Comparison of ENCODE assay signal across 8 cellular contexts in the genomic region with DNA sequence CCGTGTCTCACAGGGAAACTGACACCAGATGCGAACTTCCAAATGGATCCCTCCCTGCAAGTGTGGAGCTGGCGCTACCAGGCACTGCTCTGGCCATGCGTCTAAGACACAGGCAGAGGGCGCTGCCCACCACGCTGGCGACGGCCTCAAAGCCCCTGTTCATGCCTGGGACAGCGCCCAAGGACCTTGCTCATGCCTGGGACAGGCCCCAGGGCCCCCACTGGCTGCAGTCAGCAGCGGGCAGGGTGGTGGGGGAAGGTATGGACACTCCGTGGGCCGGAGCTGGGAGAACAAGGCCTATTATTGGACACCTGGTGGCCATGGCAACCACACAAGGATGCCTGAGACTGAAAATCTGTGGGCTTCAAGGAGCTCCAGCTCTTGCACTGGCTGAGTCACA. TPM values are rescaled to one million over a fixed set of nuclear protein-coding genes. Genes with fewer than 3 reads are reported as not detected.
DNase-seq lines count a peak whose midpoint lies in the region; ATAC-seq and TF ChIP-seq lines count a peak whose summit lies in the region.

No MANE protein-coding gene starts in this region.

- H3K9ac ChIP-seq in NT2/D1 (ENCODE audit: insufficient read length, low read depth): no peak overlapping the region

- no peaks in the 10 kb centered on the region for H3K9me3 Mint-ChIP-seq in nephron

- ATAC-seq in GM19324 (IDR thresholded peaks at IDR 0.05; ENCODE audit: low FRiP score, unreplicated experiment): no peak

- H3K27me3 ChIP-seq in AG04450 (ENCODE audit: control insufficient read depth, insufficient read depth, low read length): no peaks in the 10 kb centered on the region
- H3K27me3 ChIP-seq in NT2/D1 (ENCODE audit: insufficient read depth, insufficient read length): no peaks in the 10 kb centered on the region
- H3K27me3 ChIP-seq in transverse colon: peaks cover 8% of the 10 kb centered on the region

- peaks cover 47% of the 10 kb centered on the region for H3K27me3 Mint-ChIP-seq in nephron (ENCODE audit: low read depth)

- no peak overlapping the region for H3K27ac Mint-ChIP-seq in nephron

- WGBS in transverse colon (ENCODE audit: low coverage in 1 of 2), 2 donors: 4% methylated on average over 11 of the region's 12 CpGs; no CpG with 5 or more reads in 1 of the 2 donors

- H3K36me3 Mint-ChIP-seq in nephron (ENCODE audit: low read depth): no peaks in the 10 kb centered on the region

- H3K27ac ChIP-seq in AG04450 (ENCODE audit: low read depth, low read length) (peak overlapping the region; percentile 21), transverse colon (no peak overlapping the region)

- TF ChIP-seq EP300 in transverse colon (IDR thresholded peaks at IDR 0.05; ENCODE audit: low read depth): no peak

- POLR2A ChIA-PET in AG04450 (lab: Yijun Ruan, JAX): interaction anchor here (0.7 to 2.4 kb wide), 3 partner anchors 29 to 71 kb away, joined by 4 to 23 read pairs (median 4); no protein-coding TSS in a partner anchor

- CTCF ChIA-PET in AG04450 (lab: Charles Lee): interaction anchor here (0.6 to 3.8 kb wide), 24 partner anchors 9 to 89 kb away, joined by 3 to 75 read pairs (median 5); no protein-coding TSS in a partner anchor

- intact Hi-C loops in transverse colon (cut with DNase I; ENCODE audit: low total_unique reads): no loop called here

- no peak for TF ChIP-seq POLR2A in transverse colon (IDR thresholded peaks at IDR 0.05)

- in situ Hi-C loops in transverse colon (cut with MboI; ENCODE audit: low pct_ligation_motif_present in 1 of 4, low pct_unique_long_range_greater_than_20kb in 1 of 4, low sequenced_read_pairs in 3 of 4): no loop called here

- H3K36me3 ChIP-seq in NT2/D1 (ENCODE audit: insufficient read depth, insufficient read length, low read length) (no peaks in the 10 kb centered on the region), transverse colon (no peaks in the 10 kb centered on the region)

- no peak overlapping the region for H3K4me3 Mint-ChIP-seq in nephron

- H3K9me3 ChIP-seq in AG04450 (ENCODE audit: control insufficient read depth, insufficient read depth, low read length): peaks cover 10% of the 10 kb centered on the region; the same call in 1 of the 2 replicates
- H3K9me3 ChIP-seq in NT2/D1 (ENCODE audit: insufficient read depth, low read length): no peaks in the 10 kb centered on the region
- H3K9me3 ChIP-seq in transverse colon: no peaks in the 10 kb centered on the region

- H3K4me1 Mint-ChIP-seq in nephron: no peaks in the 10 kb centered on the region

- TF ChIP-seq CTCF in AG04450 (IDR thresholded peaks at IDR 0.05; ENCODE audit: low read depth, low read length) (peak; percentile 96), GM12874 (IDR thresholded peaks at IDR 0.05; ENCODE audit: insufficient read depth, low read depth, low read length) (peak; percentile 90), nephron (IDR thresholded peaks at IDR 0.05; ENCODE audit: unreplicated experiment in 3 of 3) (peak; percentile 86 to 92 (median 87)), transverse colon (IDR thresholded peaks at IDR 0.05) (peak; percentile 57 to 79 (median 69))

- DNase-seq in AG04450 (ENCODE audit: low read depth, low spot score) (peak; percentile 65), NT2/D1 (ENCODE audit: low read depth, low spot score) (peak; percentile 32), activated T-cell treated with anti-CD3 and anti-CD28 coated beads for 48 hours (ENCODE audit: low read depth) (peak; percentile 42), fibroblast of gingiva (ENCODE audit: low read depth) (peak; percentile 57), transverse colon (peak; percentile 69)

- H3K4me1 ChIP-seq in NT2/D1 (ENCODE audit: insufficient read depth, insufficient read length) (peaks cover 14% of the 10 kb centered on the region), transverse colon (peaks cover 0 to 12% (median 7%) of the 10 kb centered on the region in 4 donors)

- H3K4me3 ChIP-seq in AG04450 (ENCODE audit: low read depth, low read length): no peak overlapping the region
- no peak overlapping the region for H3K4me3 ChIP-seq in NT2/D1 (ENCODE audit: insufficient read length, low read depth)
- no peak overlapping the region for H3K4me3 ChIP-seq in transverse colon

RNA-seq across cellular contexts. Expression of gene ZG16B, which starts 8.8 kb away (rescaled TPM):
- 0.40 and 0.48 TPM in 2 replicates for polyA plus RNA-seq in AG04450 (2011; rRNA removed)
- not detected in 2 replicates for polyA minus RNA-seq in AG04450 (2011; rRNA and poly(A)+ RNA removed)
- total RNA-seq in transverse colon: 10 to 100 TPM in 2 of 4 donors, 1 to 10 TPM in 1, not detected in 1; 5.2 to 28.3 (median 15.9) TPM

RNA-seq across cellular contexts. Expression of gene PRSS22, which starts 19.0 kb away (rescaled TPM):
- polyA plus RNA-seq in AG04450 (2011; rRNA removed): 0.11 and 0.17 TPM in 2 replicates
- polyA minus RNA-seq in AG04450 (2011; rRNA and poly(A)+ RNA removed): not detected in 2 replicates
- 10 to 100 TPM in 1 of 4 donors, 1 to 10 TPM in 1, not detected in 2; 2.5 to 11.2 TPM for total RNA-seq in transverse colon

RNA-seq across cellular contexts. Expression of gene PRSS21, which starts 21.9 kb away (rescaled TPM):
- polyA plus RNA-seq in AG04450 (2011; rRNA removed): 0.17 and 0.47 TPM in 2 replicates
- polyA minus RNA-seq in AG04450 (2011; rRNA and poly(A)+ RNA removed): not detected in 2 replicates
- total RNA-seq in transverse colon: 1 to 10 TPM in 2 of 4 donors, not detected in 2; 1.6 to 1.9 TPM

RNA-seq across cellular contexts. Expression of gene PRSS41, which starts 40.7 kb away (rescaled TPM):
- not detected in 2 replicates for polyA plus RNA-seq in AG04450 (2011; rRNA removed)
- polyA minus RNA-seq in AG04450 (2011; rRNA and poly(A)+ RNA removed): not detected in 2 replicates
- not detected for total RNA-seq in transverse colon

RNA-seq across cellular contexts. Expression of gene FLYWCH2, which starts 44.1 kb away (rescaled TPM):
- 22.4 and 37.5 TPM in 2 replicates for polyA plus RNA-seq in AG04450 (2011; rRNA removed)
- polyA minus RNA-seq in AG04450 (2011; rRNA and poly(A)+ RNA removed): 5.9 and 8.5 TPM in 2 replicates
- total RNA-seq in transverse colon: 10 to 100 TPM; 35.0 to 74.4 (median 50.9) TPM
